In genomic region chr7:45081670-45081974, GRCh38 we compare ENCODE assay signal across 12 cellular contexts.
"Had no signal": no experiment of that assay in that cellular context is flagged by ENCODE, and none has a peak within 500 bp of the region (broad histone marks: within the 10 kb centered on the region; RNA-seq: fewer than 3 reads in every experiment).

No MANE protein-coding gene starts in this region.

- H3K9ac ChIP-seq: parathyroid adenoma had no signal

- H3K4me3 ChIP-seq: lower lobe of right lung, tibial nerve, uterus had no signal

- H3K36me3 ChIP-seq: uterus had no signal

- H3K79me2 ChIP-seq: parathyroid adenoma had no signal

- H3K27ac ChIP-seq: lower lobe of right lung, parathyroid adenoma, uterus, VCaP had no signal

- DNase-seq: activated CD4-positive, alpha-beta T cell treated with anti-CD3 and anti-CD28 coated beads, Interleukin-2, amount 50 U/mL, for 48 hours; dermis blood vessel endothelial cell; effector memory CD8-positive, alpha-beta T cell; lower lobe of right lung; natural killer cell; stimulated activated naive CD4-positive, alpha-beta T cell treated with Interleukin-2 at 50 U/mL for 16 hours; uterus had no signal

- H3K27me3 ChIP-seq: tibial nerve, uterus had no signal

- H2AFZ ChIP-seq: parathyroid adenoma had no signal

- H3K4me1 ChIP-seq: lower lobe of right lung, parathyroid adenoma, uterus had no signal

- H3K9me3 ChIP-seq: lower lobe of right lung, neutrophil, tibial nerve, uterus had no signal

- ATAC-seq: effector memory CD8-positive, alpha-beta T cell; left colon; natural killer cell had no signal
